18 cellular contexts compared by ENCODE assay signal in the genomic region with DNA sequence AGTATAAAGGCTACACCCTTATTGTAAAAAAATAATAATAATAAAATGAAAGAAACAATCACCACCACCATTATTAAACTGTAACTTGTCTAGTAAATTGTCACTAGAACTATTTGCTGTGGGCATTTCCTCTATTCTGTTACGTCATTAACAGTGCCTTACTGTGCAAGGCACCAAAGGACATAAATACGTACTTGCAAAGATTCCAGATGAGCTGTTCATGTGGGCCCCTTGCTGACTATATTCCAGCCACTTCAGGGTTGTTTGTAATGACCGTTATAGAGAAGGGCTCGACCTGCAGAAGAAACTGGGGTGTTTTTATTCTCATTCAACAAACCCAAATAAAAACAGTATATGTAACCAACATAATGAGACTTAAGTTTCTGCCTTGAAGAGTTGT.
DNase-seq lines count a peak whose midpoint lies in the region; ATAC-seq and TF ChIP-seq lines count a peak whose summit lies in the region.
"Had no signal": no experiment of that assay in that cellular context is flagged by ENCODE, and none has a peak within 500 bp of the region (broad histone marks: within the 10 kb centered on the region; RNA-seq: fewer than 3 reads in every experiment).

No MANE protein-coding gene starts in this region.

- H3K36me3 ChIP-seq in esophagus muscularis mucosa, result peaks cover 16 to 74% (median 38%) of the 10 kb centered on the region in 4 donors
- peaks cover 0 to 36% (median 0%) of the 10 kb centered on the region in 4 donors for H3K36me3 ChIP-seq in sigmoid colon

- intact Hi-C loops in esophagus muscularis mucosa (cut with DNase I), result no loop called here
- intact Hi-C loops in sigmoid colon (cut with DNase I), result loop anchor here (2.0 kb wide), 1 partner anchor 62 kb away; no protein-coding TSS in a partner anchor

- H3K4me1 ChIP-seq in esophagus muscularis mucosa, result peaks cover 6 to 28% (median 23%) of the 10 kb centered on the region in 4 donors
- peaks cover 0 to 34% (median 33%) of the 10 kb centered on the region in 4 donors for H3K4me1 ChIP-seq in sigmoid colon
- H3K4me1 ChIP-seq: Caco-2 had no signal

- H3K27me3 Mint-ChIP-seq in T-helper 17 cell, result no peaks in the 10 kb centered on the region

- H3K4me3 ChIP-seq in esophagus muscularis mucosa (no peak overlapping the region), sigmoid colon (no peak overlapping the region)

- H3K27ac ChIP-seq in esophagus muscularis mucosa (replicated peaks in 1 of 4) (peak overlapping the region in 3 of 4 donors; percentile 22 to 62 (median 61)), sigmoid colon (peak overlapping the region; percentile 36 to 82 (median 75))
- H3K27ac ChIP-seq: RWPE1 had no signal

- H3K9me3 Mint-ChIP-seq in activated naive CD4-positive, alpha-beta T cell treated with anti-CD3 and anti-CD28 coated beads, Interleukin-2, amount 50 U/mL, for 72 hours, result no peaks in the 10 kb centered on the region
- H3K9me3 Mint-ChIP-seq: CD14-positive monocyte had no signal

- H3K4me1 Mint-ChIP-seq in T-helper 17 cell, result peaks cover 8% of the 10 kb centered on the region
- H3K4me1 Mint-ChIP-seq: CD14-positive monocyte had no signal

- H3K36me3 Mint-ChIP-seq in T-helper 17 cell (ENCODE audit: low read depth), result peaks cover 6% of the 10 kb centered on the region
- peaks cover 5 to 9% of the 10 kb centered on the region in 2 donors for H3K36me3 Mint-ChIP-seq in activated naive CD4-positive, alpha-beta T cell treated with anti-CD3 and anti-CD28 coated beads, Interleukin-2, amount 50 U/mL, for 72 hours

- TF ChIP-seq EP300 in esophagus muscularis mucosa (IDR thresholded peaks at IDR 0.05), result no peak
- TF ChIP-seq EP300 in sigmoid colon (IDR thresholded peaks at IDR 0.05), result no peak

- WGBS in esophagus muscularis mucosa, result 69% methylated on average over 4 of the region's 4 CpGs
- WGBS in sigmoid colon, 2 donors, result 88 to 90% methylated on average over 4 of the region's 4 CpGs

- H3K27me3 ChIP-seq in esophagus muscularis mucosa (no peaks in the 10 kb centered on the region), sigmoid colon (no peaks in the 10 kb centered on the region)

- no peak for ATAC-seq in T-helper 17 cell
- no peak for ATAC-seq in activated naive CD4-positive, alpha-beta T cell treated with anti-CD3 and anti-CD28 coated beads, Interleukin-2, amount 50 U/mL, for 72 hours

- TF ChIP-seq POLR2A in esophagus muscularis mucosa (IDR thresholded peaks at IDR 0.05; ENCODE audit: low read depth) (no peak), sigmoid colon (IDR thresholded peaks at IDR 0.05) (no peak)

- no peak for TF ChIP-seq CTCF in esophagus muscularis mucosa (IDR thresholded peaks at IDR 0.05)
- TF ChIP-seq CTCF in sigmoid colon (IDR thresholded peaks at IDR 0.05), result no peak

- H3K4me3 Mint-ChIP-seq in T-helper 17 cell, result no peak overlapping the region
- H3K4me3 Mint-ChIP-seq: CD14-positive monocyte had no signal

- H3K9me3 ChIP-seq in T-helper 17 cell (ENCODE audit: control insufficient read depth, low read length, poor library complexity, severe bottlenecking), result no peaks in the 10 kb centered on the region
- no peaks in the 10 kb centered on the region for H3K9me3 ChIP-seq in esophagus muscularis mucosa
- H3K9me3 ChIP-seq in sigmoid colon, result no peaks in the 10 kb centered on the region
- H3K9me3 ChIP-seq: Caco-2 had no signal

- H3K27ac Mint-ChIP-seq in T-helper 17 cell, result peak overlapping the region; percentile 45
- no peak overlapping the region for H3K27ac Mint-ChIP-seq in activated naive CD4-positive, alpha-beta T cell treated with anti-CD3 and anti-CD28 coated beads, Interleukin-2, amount 50 U/mL, for 72 hours

- DNase-seq in T-helper 17 cell (no peak), esophagus muscularis mucosa (ENCODE audit: extremely low spot score) (no peak), midbrain (lab: John Stamatoyannopoulos, UW) (peak; percentile 44), sigmoid colon (no peak), T-helper 1 cell (no peak), iPS-NIHi7 (ENCODE audit: extremely low spot score) (no peak), islet precursor cell (no peak)
- DNase-seq in activated naive CD4-positive, alpha-beta T cell treated with anti-CD3 and anti-CD28 coated beads, Interleukin-2, amount 50 U/mL, for 72 hours (ENCODE audit: low spot score in 2 of 2), result no peak
- DNase-seq: Caco-2, HCEC 1CT, IMR-90, MV-4-11, NCI-H146, NCI-H2107, NCI-H226, NCI-H526 had no signal
